ENCODE assay signal across 21 cellular contexts in the genomic region with DNA sequence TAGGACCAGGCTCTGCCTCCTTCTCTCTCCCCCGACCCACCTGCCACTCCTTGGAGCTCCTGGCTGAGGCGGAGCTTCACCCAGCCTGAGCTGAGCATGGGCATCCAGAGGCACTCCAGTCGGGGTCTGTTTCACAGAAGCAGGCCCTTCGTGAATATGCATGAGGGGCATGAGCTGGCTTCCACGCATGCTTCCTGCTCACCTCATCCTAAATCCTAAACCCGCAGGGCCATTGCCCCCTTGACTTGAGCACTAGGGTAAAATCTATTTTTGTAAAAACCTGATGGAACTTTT. TPM values are rescaled to one million over a fixed set of nuclear protein-coding genes. Genes with fewer than 3 reads are reported as not detected.
DNase-seq lines count a peak whose midpoint lies in the region; ATAC-seq and FAIRE-seq lines count a peak whose summit lies in the region.
"Had no signal": no experiment of that assay in that cellular context is flagged by ENCODE, and none has a peak within 500 bp of the region (broad histone marks: within the 10 kb centered on the region; RNA-seq: fewer than 3 reads in every experiment).

No MANE protein-coding gene starts in this region.

- peak overlapping the region; percentile 87 for H3K27ac Mint-ChIP-seq in activated naive CD8-positive, alpha-beta T cell
- H3K27ac Mint-ChIP-seq in naive thymus-derived CD8-positive, alpha-beta T cell, result peak overlapping the region; percentile 91 to 98 (median 95)
- H3K27ac Mint-ChIP-seq: stimulated activated memory B cell treated with anti-CD40 and anti-IgM and Interleukin-4, amounts not matched to agents 10 μg/mL and 1 μg/mL and 100 μg/mL, for 72 hours; type B pancreatic cell had no signal

- no peak for FAIRE-seq in HTR-8/SVneo (lab: Jason Lieb, UNC)
- FAIRE-seq: A204.1 had no signal

- H3K4me3 ChIP-seq in H7 (ENCODE audit: insufficient read depth, low read depth, low read length), result no peak overlapping the region
- H3K4me3 ChIP-seq: psoas muscle had no signal

- DNase-seq in NCI-H82 (lab: John Stamatoyannopoulos, UW), result peak; percentile 76
- DNase-seq in NCI-H82 treated with DMSO at 0.1 percent for 48 hours (lab: John Stamatoyannopoulos, UW; ENCODE audit: unreplicated experiment), result no peak
- peak; percentile 73 for DNase-seq in H7
- no peak for DNase-seq in naive thymus-derived CD8-positive, alpha-beta T cell
- DNase-seq in HTR-8/SVneo (ENCODE audit: insufficient read length, low spot score), result no peak
- DNase-seq in inferior parietal cortex (ENCODE audit: extremely low spot score), result no peak
- DNase-seq in kidney glomerular epithelial cell (lab: John Stamatoyannopoulos, UW), result no peak
- DNase-seq: activated T-cell treated with anti-CD3 and anti-CD28 coated beads for 4 hours; anterior cingulate cortex; EL; foreskin melanocyte; KBM-7; NCI-H1092 treated with DMSO at 0.1 percent for 48 hours; psoas muscle; Right ventricle myocardium superior; stimulated activated CD4-positive, alpha-beta T cell treated with anti-CD3 and anti-CD28 coated beads, Interleukin-12 subunit alpha, Interleukin-12 subunit beta, amount 100 ng/mL, for 4 hours had no signal

- POLR2A ChIA-PET in naive thymus-derived CD8-positive, alpha-beta T cell (lab: Charles Lee), result interaction anchor here (0.5 to 26.9 kb wide), 8 partner anchors 9 to 244 kb away, joined by 3 to 808 read pairs (median 7); a partner anchor contains a TSS

- no peaks in the 10 kb centered on the region for H3K27me3 ChIP-seq in H7 (ENCODE audit: control insufficient read depth, insufficient read depth, low read length)

- no peak overlapping the region for H3K4me3 Mint-ChIP-seq in activated naive CD8-positive, alpha-beta T cell
- H3K4me3 Mint-ChIP-seq in naive thymus-derived CD8-positive, alpha-beta T cell, result peak overlapping the region in 8 of 10 donors; percentile 11 to 80 (median 47)
- H3K4me3 Mint-ChIP-seq: stimulated activated memory B cell treated with anti-CD40 and anti-IgM and Interleukin-4, amounts not matched to agents 10 μg/mL and 1 μg/mL and 100 μg/mL, for 72 hours; type B pancreatic cell had no signal

- no peak for ATAC-seq in naive thymus-derived CD8-positive, alpha-beta T cell
- ATAC-seq: stimulated activated memory B cell treated with anti-CD40 and anti-IgM and Interleukin-4, amounts not matched to agents 10 μg/mL and 1 μg/mL and 100 μg/mL, for 72 hours had no signal

- peaks cover 89% of the 10 kb centered on the region for H3K4me1 Mint-ChIP-seq in activated naive CD8-positive, alpha-beta T cell (ENCODE audit: low read depth)
- peaks cover 41 to 96% (median 91%) of the 10 kb centered on the region in 4 donors for H3K4me1 Mint-ChIP-seq in naive thymus-derived CD8-positive, alpha-beta T cell

- H3K36me3 ChIP-seq in H7 (replicated peaks; ENCODE audit: control insufficient read depth, insufficient read depth, low read length), result no peaks in the 10 kb centered on the region; the same call in none of the 2 replicates

- no peaks in the 10 kb centered on the region for H3K9me3 Mint-ChIP-seq in activated naive CD8-positive, alpha-beta T cell (ENCODE audit: low read depth)
- H3K9me3 Mint-ChIP-seq in naive thymus-derived CD8-positive, alpha-beta T cell, result no peaks in the 10 kb centered on the region
- H3K9me3 Mint-ChIP-seq: stimulated activated memory B cell treated with anti-CD40 and anti-IgM and Interleukin-4, amounts not matched to agents 10 μg/mL and 1 μg/mL and 100 μg/mL, for 72 hours; T-helper 1 cell treated with Interleukin-12 subunit alpha and Interleukin-12 subunit beta and Interleukin-4 antibody, amounts not matched to agents 30 μg/mL and 1 μg/mL, for 36 hours had no signal

- H3K36me3 Mint-ChIP-seq in activated naive CD8-positive, alpha-beta T cell, result peaks cover 6% of the 10 kb centered on the region
- peaks cover 0 to 15% (median 7%) of the 10 kb centered on the region in 3 donors for H3K36me3 Mint-ChIP-seq in naive thymus-derived CD8-positive, alpha-beta T cell

- no peaks in the 10 kb centered on the region for H3K27me3 Mint-ChIP-seq in activated naive CD8-positive, alpha-beta T cell
- no peaks in the 10 kb centered on the region for H3K27me3 Mint-ChIP-seq in naive thymus-derived CD8-positive, alpha-beta T cell
- H3K27me3 Mint-ChIP-seq: stimulated activated memory B cell treated with anti-CD40 and anti-IgM and Interleukin-4, amounts not matched to agents 10 μg/mL and 1 μg/mL and 100 μg/mL, for 72 hours; type B pancreatic cell had no signal

RNA-seq across cellular contexts. Expression of a gene that starts 24.0 kb away (rescaled TPM):
- 201 and 214 TPM in 2 replicates for total RNA-seq in H7 (2014; rRNA removed; shearing (Covaris generic))
- total RNA-seq in naive thymus-derived CD8-positive, alpha-beta T cell, result 100 to 1,000 TPM; 268 to 289 TPM
- polyA plus RNA-seq in naive thymus-derived CD8-positive, alpha-beta T cell, result 100 to 1,000 TPM; 475 to 592 (median 562) TPM

Comparison
In these comparisons a context has a peak if more than half of its experiments do, and no peak if none do; other contexts are left out.
1. DNase-seq: peak in NCI-H82 (single experiment) and H7 (single experiment); none in NCI-H82 treated with DMSO at 0.1 percent for 48 hours (single experiment), naive thymus-derived CD8-positive, alpha-beta T cell (0 of 10), HTR-8/SVneo (single experiment), inferior parietal cortex (single experiment) and kidney glomerular epithelial cell (single experiment).